In the genomic region with DNA sequence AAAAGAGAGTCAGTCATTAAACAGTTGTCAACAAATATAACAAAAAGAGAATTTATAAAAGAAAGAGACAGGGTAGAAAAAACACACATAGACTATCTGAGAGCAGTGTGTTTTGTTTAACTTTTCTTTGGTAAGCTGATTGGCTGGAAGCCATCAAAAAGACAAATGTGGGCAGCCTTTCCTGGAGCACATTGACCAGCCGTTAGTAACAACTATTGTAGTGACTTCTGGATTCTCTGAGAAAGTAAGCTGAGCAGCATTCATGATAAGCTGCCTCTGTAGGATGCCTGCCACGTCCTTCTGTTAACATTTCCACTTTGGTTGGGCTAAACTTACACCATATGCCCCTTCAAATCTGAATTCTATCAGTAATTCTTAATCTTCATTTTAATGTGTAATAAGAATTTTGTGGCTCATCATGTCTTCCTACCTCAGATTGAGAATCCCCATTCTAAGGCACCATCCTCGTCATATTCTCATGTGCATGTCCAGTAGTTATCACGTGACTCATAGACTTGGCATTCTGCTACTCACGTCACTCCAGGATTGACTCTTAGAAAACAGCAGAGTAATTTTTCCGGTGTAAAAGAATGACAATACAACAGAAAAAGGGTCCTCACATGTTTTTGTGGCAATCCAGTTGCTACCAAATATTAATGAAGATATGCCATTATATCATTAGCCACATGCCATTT, we compare ENCODE assay signal across 14 cellular contexts. TPM values are rescaled to one million over a fixed set of nuclear protein-coding genes. Genes with fewer than 3 reads are reported as not detected.
DNase-seq lines count a peak whose midpoint lies in the region; ATAC-seq and TF ChIP-seq lines count a peak whose summit lies in the region.
"Had no signal": no experiment of that assay in that cellular context is flagged by ENCODE, and none has a peak within 500 bp of the region (broad histone marks: within the 10 kb centered on the region; RNA-seq: fewer than 3 reads in every experiment).

No MANE protein-coding gene starts in this region.

- H3F3A ChIP-seq in SK-N-SH (replicated peaks; ENCODE audit: insufficient read depth): no peaks in the 10 kb centered on the region

- H3K4me3 ChIP-seq in SK-N-SH (ENCODE audit: low read depth in 2 of 2, low read length in 1 of 2): no peak overlapping the region
- H3K4me3 ChIP-seq in fibroblast of pulmonary artery (replicated peaks; ENCODE audit: low read depth, low read length): no peak overlapping the region
- H3K4me3 ChIP-seq in skeletal muscle satellite cell (ENCODE audit: low read length): no peak overlapping the region
- H3K4me3 ChIP-seq in upper lobe of left lung: no peak overlapping the region

- H3K9me3 ChIP-seq in SK-N-SH (no peaks in the 10 kb centered on the region), skeletal muscle satellite cell (replicated peaks; ENCODE audit: low read length) (no peaks in the 10 kb centered on the region), upper lobe of left lung (no peaks in the 10 kb centered on the region)

- peak; percentile 39 for DNase-seq in DMS53 (lab: John Stamatoyannopoulos, UW)
- no peak for DNase-seq in DMS53 treated with DMSO at 0.1 percent for 48 hours (lab: John Stamatoyannopoulos, UW; ENCODE audit: unreplicated experiment)
- no peak for DNase-seq in SK-N-SH
- DNase-seq in fibroblast of pulmonary artery (ENCODE audit: low read depth): peak; percentile 89
- DNase-seq in upper lobe of left lung: no peak
- no peak for DNase-seq in activated CD8-positive, alpha-beta memory T cell treated with anti-CD3 and anti-CD28 coated beads, Interleukin-2, amount 50 U/mL, for 4 hours
- DNase-seq: 8988T; activated CD8-positive, alpha-beta T cell treated with anti-CD3 and anti-CD28 coated beads for 36 hours; DND-41; Karpas-422; naive B cell had no signal

- TF ChIP-seq POLR2A in upper lobe of left lung (IDR thresholded peaks at IDR 0.05): no peak

- 43% methylated on average over 6 of the region's 6 CpGs for WGBS in SK-N-SH (ENCODE audit: low lambda C conversion rate)
- WGBS in upper lobe of left lung, 2 donors: 63 to 65% methylated on average over 6 of the region's 6 CpGs

- ATAC-seq in upper lobe of left lung (ENCODE audit: low FRiP score in 2 of 2): no peak
- no peak for ATAC-seq in GM21723 (IDR thresholded peaks at IDR 0.05; ENCODE audit: unreplicated experiment)
- ATAC-seq: activated CD8-positive, alpha-beta T cell treated with anti-CD3 and anti-CD28 coated beads for 36 hours; activated naive CD4-positive, alpha-beta T cell treated with anti-CD3 and anti-CD28 coated beads, Interleukin-2, amount 50 U/mL, for 72 hours had no signal

- CTCF ChIA-PET in SK-N-SH (lab: Yijun Ruan, JAX): interaction anchor here (1.2 kb wide), 1 partner anchor 45 kb away, joined by 3 read pairs; no protein-coding TSS in a partner anchor

- no peaks in the 10 kb centered on the region for H3K9me2 ChIP-seq in SK-N-SH

- TF ChIP-seq CTCF in SK-N-SH (IDR thresholded peaks at IDR 0.05) (no peak), fibroblast of pulmonary artery (IDR thresholded peaks at IDR 0.05; ENCODE audit: low read length, missing control alignments) (no peak), upper lobe of left lung (IDR thresholded peaks at IDR 0.05) (no peak)

- no peaks in the 10 kb centered on the region for H4K20me1 ChIP-seq in SK-N-SH (ENCODE audit: insufficient read depth)

- no peaks in the 10 kb centered on the region for H3K27me3 ChIP-seq in SK-N-SH (ENCODE audit: insufficient read depth)
- H3K27me3 ChIP-seq in skeletal muscle satellite cell (ENCODE audit: control insufficient read depth, insufficient read depth, low read length): no peaks in the 10 kb centered on the region
- H3K27me3 ChIP-seq in upper lobe of left lung: no peaks in the 10 kb centered on the region

- peak overlapping the region; percentile 73 for H2AFZ ChIP-seq in SK-N-SH (ENCODE audit: low read depth)

- H3K27ac ChIP-seq in SK-N-SH (ENCODE audit: low read depth in 2 of 2, low read length in 1 of 2): peak overlapping the region in 1 of 2 experiments; percentile 43; a peak in 2 of 4 replicates
- no peak overlapping the region for H3K27ac ChIP-seq in upper lobe of left lung

- TF ChIP-seq RAD21 in SK-N-SH (IDR thresholded peaks at IDR 0.05; ENCODE audit: low read length): no peak

- H3K4me2 ChIP-seq in SK-N-SH (no peak overlapping the region), skeletal muscle satellite cell (ENCODE audit: low read length) (peak overlapping the region; percentile 40)

- POLR2A ChIA-PET in SK-N-SH (lab: Yijun Ruan, JAX): no interaction called here

- no peaks in the 10 kb centered on the region for H3K79me2 ChIP-seq in SK-N-SH (ENCODE audit: insufficient read depth)

- no peaks in the 10 kb centered on the region for H3K36me3 ChIP-seq in SK-N-SH (replicated peaks in 1 of 2; ENCODE audit: control insufficient read depth in 1 of 2, insufficient read depth in 2 of 2, low read length in 1 of 2)
- H3K36me3 ChIP-seq in skeletal muscle satellite cell (ENCODE audit: insufficient read depth, low read length): no peaks in the 10 kb centered on the region
- H3K36me3 ChIP-seq in upper lobe of left lung: no peaks in the 10 kb centered on the region

- H3K9ac ChIP-seq in SK-N-SH: no peak overlapping the region
- H3K9ac ChIP-seq in skeletal muscle satellite cell (ENCODE audit: low read depth, low read length): no peak overlapping the region

- H3K4me1 ChIP-seq in SK-N-SH (ENCODE audit: control insufficient read depth in 1 of 2, insufficient read depth in 2 of 2, low read depth in 1 of 2, low read length in 1 of 2) (no peaks in the 10 kb centered on the region), skeletal muscle satellite cell (ENCODE audit: control insufficient read depth, insufficient read depth, low read length) (peaks cover 9% of the 10 kb centered on the region), upper lobe of left lung (no peaks in the 10 kb centered on the region)

- TF ChIP-seq EP300 in SK-N-SH (IDR thresholded peaks at IDR 0.05; ENCODE audit: borderline replicate concordance in 1 of 2, low read depth in 1 of 2, low read length in 1 of 2) (no peak), upper lobe of left lung (IDR thresholded peaks at IDR 0.05) (no peak)

TF ChIP-seq in SK-N-SH, 30 proteins besides CTCF, POLR2A, EP300 and RAD21:
- TF ChIP-seq USF1 (IDR thresholded peaks at IDR 0.05; ENCODE audit: borderline replicate concordance, low read depth) (peak; percentile 38; the same call in 1 of the 2 replicates), USF2 (IDR thresholded peaks at IDR 0.05; ENCODE audit: borderline replicate concordance, low read depth, low read length) (no peak), JUND (IDR thresholded peaks at IDR 0.05) (peak; percentile 30; the same call in 1 of the 2 replicates), EZH2phosphoT487 (IDR thresholded peaks at IDR 0.05; ENCODE audit: borderline replicate concordance, low read depth) (no peak), FOSL2 (IDR thresholded peaks at IDR 0.05; ENCODE audit: borderline replicate concordance, low read depth) (peak; percentile 26; the same call in 1 of the 2 replicates)

RNA-seq across cellular contexts. Expression of gene DNAJC10, which starts 43.4 kb away (rescaled TPM):
- polyA plus RNA-seq in SK-N-SH (2012; rRNA removed): 30.8 and 41.5 TPM in 2 replicates
- 44.6 and 54.4 TPM in 2 replicates for polyA plus RNA-seq in SK-N-SH (2012; cell fraction: cytosol; rRNA removed)
- polyA plus RNA-seq in SK-N-SH (2012; cell fraction: nucleus; rRNA removed): 26.2 and 61.7 TPM in 2 replicates
- total RNA-seq in skeletal muscle satellite cell (2012; rRNA removed): 114 and 118 TPM in 2 replicates
- 10 to 100 TPM; 13.7 to 94.6 (median 57.9) TPM for total RNA-seq in upper lobe of left lung

Comparison
In these comparisons a context has a peak if more than half of its experiments do, and no peak if none do; other contexts are left out.
1. DNase-seq: peak in DMS53 (single experiment) and fibroblast of pulmonary artery (single experiment); none in DMS53 treated with DMSO at 0.1 percent for 48 hours (single experiment), SK-N-SH (single experiment), upper lobe of left lung (0 of 2) and activated CD8-positive, alpha-beta memory T cell treated with anti-CD3 and anti-CD28 coated beads, Interleukin-2, amount 50 U/mL, for 4 hours (single experiment).